In genomic region chr19:55369651-55370304, GRCh38 we compare ENCODE assay signal across 8 cellular contexts. TPM values are rescaled to one million over a fixed set of nuclear protein-coding genes. Genes with fewer than 3 reads are reported as not detected.
DNase-seq lines count a peak whose midpoint lies in the region; ATAC-seq and TF ChIP-seq lines count a peak whose summit lies in the region.

No MANE protein-coding gene starts in this region.

- H3K4me3 Mint-ChIP-seq in chondrocyte (ENCODE audit: unreplicated experiment): peak overlapping the region; percentile 74

- TF ChIP-seq CTCF in AG09309 (IDR thresholded peaks at IDR 0.05; ENCODE audit: control insufficient read depth, insufficient read depth, low read depth, low read length, missing control alignments) (no peak), chondrocyte (IDR thresholded peaks at IDR 0.05) (no peak)

- H3K36me3 ChIP-seq in SJSA1: peaks cover 49% of the 10 kb centered on the region
- peaks cover 34% of the 10 kb centered on the region for H3K36me3 ChIP-seq in mesodermal cell (ENCODE audit: control insufficient read depth, insufficient read depth, low read length)

- no peaks in the 10 kb centered on the region for H3K27me3 ChIP-seq in SJSA1 (replicated peaks)

- H3K4me3 ChIP-seq in AG09309 (ENCODE audit: control insufficient read depth, low read depth, low read length): peak overlapping the region; percentile 67
- peak overlapping the region; percentile 88 for H3K4me3 ChIP-seq in SJSA1
- H3K4me3 ChIP-seq in mesodermal cell (ENCODE audit: extremely low read depth, insufficient read depth, low read length, poor library complexity, severe bottlenecking): peak overlapping the region; percentile 69

- no peaks in the 10 kb centered on the region for H3K27me3 Mint-ChIP-seq in chondrocyte (ENCODE audit: low read depth)

- no peaks in the 10 kb centered on the region for H3K9me3 Mint-ChIP-seq in chondrocyte (ENCODE audit: low read depth)

- H3K4me1 Mint-ChIP-seq in chondrocyte (ENCODE audit: low read depth): peaks cover 22% of the 10 kb centered on the region

- H3K27ac ChIP-seq in SJSA1 (peak overlapping the region; percentile 45), mesodermal cell (ENCODE audit: low read depth, low read length, severe bottlenecking) (peak overlapping the region; percentile 78)

- H3K4me1 ChIP-seq in SJSA1 (replicated peaks) (peaks cover 67% of the 10 kb centered on the region), mesodermal cell (ENCODE audit: control insufficient read depth, insufficient read depth, low read length, poor library complexity, severe bottlenecking) (peaks cover 37% of the 10 kb centered on the region)

- H3K9me3 ChIP-seq in SJSA1 (replicated peaks): no peaks in the 10 kb centered on the region
- H3K9me3 ChIP-seq in mesodermal cell (ENCODE audit: control insufficient read depth, low read length): no peaks in the 10 kb centered on the region

- no peaks in the 10 kb centered on the region for H3K36me3 Mint-ChIP-seq in chondrocyte (ENCODE audit: low read depth)

- 0 to 1% methylated on average over 42 to 46 of the region's 59 CpGs for WGBS in mesodermal cell (ENCODE audit: insufficient coverage in 2 of 2), 2 experiments

- ATAC-seq in HG03025 (IDR thresholded peaks at IDR 0.05; ENCODE audit: low FRiP score, unreplicated experiment): no peak
- ATAC-seq in GM18868 (IDR thresholded peaks at IDR 0.05; ENCODE audit: unreplicated experiment): no peak

- no peak for DNase-seq in AG09309 (ENCODE audit: low read depth)
- peak; percentile 76 for DNase-seq in HCEC 1CT
- DNase-seq in SJSA1 (ENCODE audit: low read depth in 1 of 2, low spot score in 2 of 2): peak; percentile 73 to 88
- DNase-seq in chondrocyte (ENCODE audit: low spot score): no peak
- no peak for DNase-seq in NCI-H187 (lab: John Stamatoyannopoulos, UW)

- peak overlapping the region; percentile 45 for H3K27ac Mint-ChIP-seq in chondrocyte (ENCODE audit: unreplicated experiment)

RNA-seq across cellular contexts. Expression of gene IL11, which starts 0.5 kb away (rescaled TPM):
- 116 and 141 TPM in 2 replicates for total RNA-seq in SJSA1 (2014; rRNA removed; shearing (Covaris generic))
- total RNA-seq in chondrocyte: 2.8 to 3.7 TPM (median 3.1 TPM) in 3 replicates
- 33.4 TPM for polyA plus RNA-seq in mesodermal cell (2013, experiment 1 of 2)
- 27.1 TPM for polyA plus RNA-seq in mesodermal cell (2013, experiment 2 of 2)

RNA-seq across cellular contexts. Expression of gene GARIN5B, which starts 6.7 kb away (rescaled TPM):
- 0.03 TPM in 1 of 2 replicates, not detected in the other for total RNA-seq in SJSA1 (2014; rRNA removed; shearing (Covaris generic))
- total RNA-seq in chondrocyte: not detected in 3 replicates
- 0.44 TPM for polyA plus RNA-seq in mesodermal cell (2013, experiment 1 of 2)
- polyA plus RNA-seq in mesodermal cell (2013, experiment 2 of 2): 0.20 TPM

RNA-seq across cellular contexts. Expression of gene TMEM190, which starts 6.8 kb away (rescaled TPM):
- total RNA-seq in SJSA1 (2014; rRNA removed; shearing (Covaris generic)): not detected in 2 replicates
- 0.52 to 1.0 TPM in 2 of 3 replicates, not detected in the other for total RNA-seq in chondrocyte
- 1.8 TPM for polyA plus RNA-seq in mesodermal cell (2013, experiment 1 of 2)
- 3.9 TPM for polyA plus RNA-seq in mesodermal cell (2013, experiment 2 of 2)

RNA-seq across cellular contexts. Expression of gene TMEM238, which starts 14.3 kb away (rescaled TPM):
- not detected in 2 replicates for total RNA-seq in SJSA1 (2014; rRNA removed; shearing (Covaris generic))
- 0.59 to 1.0 TPM (median 0.85 TPM) in 3 replicates for total RNA-seq in chondrocyte
- polyA plus RNA-seq in mesodermal cell (2013, experiment 1 of 2): not detected
- polyA plus RNA-seq in mesodermal cell (2013, experiment 2 of 2): not detected

RNA-seq across cellular contexts. Expression of gene COX6B2, which starts 15.3 kb away (rescaled TPM):
- total RNA-seq in SJSA1 (2014; rRNA removed; shearing (Covaris generic)): 0.11 TPM in 1 of 2 replicates, not detected in the other
- 0.17 to 0.23 TPM in 2 of 3 replicates, not detected in the other for total RNA-seq in chondrocyte
- 5.6 TPM for polyA plus RNA-seq in mesodermal cell (2013, experiment 1 of 2)
- 1.2 TPM for polyA plus RNA-seq in mesodermal cell (2013, experiment 2 of 2)

Comparison
In these comparisons a context has a peak if more than half of its experiments do, and no peak if none do; other contexts are left out.
1. DNase-seq: peak in HCEC 1CT (single experiment) and SJSA1 (2 of 2); none in AG09309 (single experiment), chondrocyte (single experiment) and NCI-H187 (0 of 2).
2. RNA of gene IL11, which starts 0.5 kb away (total RNA-seq): 116 to 141 TPM in SJSA1; 2.8 to 3.7 TPM in chondrocyte; every median in the first group is over 10 times any median in the second.
3. Peak in every context shown above with its lines, with median percentiles within 50 percentile points of each other: H3K4me3 ChIP-seq.